In genomic region chr18:35571138-35571537, GRCh38 we compare ENCODE assay signal across 1 cellular context.
TF ChIP-seq lines count a peak whose summit lies in the region.

No MANE protein-coding gene starts in this region.

TF ChIP-seq in GM23338, 12 proteins besides CTCF, POLR2A, EP300 and RAD21 (continued from another document):
- TF ChIP-seq, protein P1, sequence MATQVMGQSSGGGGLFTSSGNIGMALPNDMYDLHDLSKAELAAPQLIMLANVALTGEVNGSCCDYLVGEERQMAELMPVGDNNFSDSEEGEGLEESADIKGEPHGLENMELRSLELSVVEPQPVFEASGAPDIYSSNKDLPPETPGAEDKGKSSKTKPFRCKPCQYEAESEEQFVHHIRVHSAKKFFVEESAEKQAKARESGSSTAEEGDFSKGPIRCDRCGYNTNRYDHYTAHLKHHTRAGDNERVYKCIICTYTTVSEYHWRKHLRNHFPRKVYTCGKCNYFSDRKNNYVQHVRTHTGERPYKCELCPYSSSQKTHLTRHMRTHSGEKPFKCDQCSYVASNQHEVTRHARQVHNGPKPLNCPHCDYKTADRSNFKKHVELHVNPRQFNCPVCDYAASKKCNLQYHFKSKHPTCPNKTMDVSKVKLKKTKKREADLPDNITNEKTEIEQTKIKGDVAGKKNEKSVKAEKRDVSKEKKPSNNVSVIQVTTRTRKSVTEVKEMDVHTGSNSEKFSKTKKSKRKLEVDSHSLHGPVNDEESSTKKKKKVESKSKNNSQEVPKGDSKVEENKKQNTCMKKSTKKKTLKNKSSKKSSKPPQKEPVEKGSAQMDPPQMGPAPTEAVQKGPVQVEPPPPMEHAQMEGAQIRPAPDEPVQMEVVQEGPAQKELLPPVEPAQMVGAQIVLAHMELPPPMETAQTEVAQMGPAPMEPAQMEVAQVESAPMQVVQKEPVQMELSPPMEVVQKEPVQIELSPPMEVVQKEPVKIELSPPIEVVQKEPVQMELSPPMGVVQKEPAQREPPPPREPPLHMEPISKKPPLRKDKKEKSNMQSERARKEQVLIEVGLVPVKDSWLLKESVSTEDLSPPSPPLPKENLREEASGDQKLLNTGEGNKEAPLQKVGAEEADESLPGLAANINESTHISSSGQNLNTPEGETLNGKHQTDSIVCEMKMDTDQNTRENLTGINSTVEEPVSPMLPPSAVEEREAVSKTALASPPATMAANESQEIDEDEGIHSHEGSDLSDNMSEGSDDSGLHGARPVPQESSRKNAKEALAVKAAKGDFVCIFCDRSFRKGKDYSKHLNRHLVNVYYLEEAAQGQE (IDR thresholded peaks at IDR 0.05; ENCODE audit: unreplicated experiment), result no peak
- TF ChIP-seq STAT1 (IDR thresholded peaks at IDR 0.05; ENCODE audit: unreplicated experiment) (no peak), ZNF331 (CRISPR knock-in tag; IDR thresholded peaks at IDR 0.05; ENCODE audit: low read depth) (no peak), CREB1 (CRISPR knock-in tag; IDR thresholded peaks at IDR 0.05; ENCODE audit: low read depth) (no peak), ZNF114 (CRISPR knock-in tag; IDR thresholded peaks at IDR 0.05) (no peak), EZH2phosphoT487 (IDR thresholded peaks at IDR 0.05; ENCODE audit: unreplicated experiment) (no peak)
- TF ChIP-seq, protein P2, sequence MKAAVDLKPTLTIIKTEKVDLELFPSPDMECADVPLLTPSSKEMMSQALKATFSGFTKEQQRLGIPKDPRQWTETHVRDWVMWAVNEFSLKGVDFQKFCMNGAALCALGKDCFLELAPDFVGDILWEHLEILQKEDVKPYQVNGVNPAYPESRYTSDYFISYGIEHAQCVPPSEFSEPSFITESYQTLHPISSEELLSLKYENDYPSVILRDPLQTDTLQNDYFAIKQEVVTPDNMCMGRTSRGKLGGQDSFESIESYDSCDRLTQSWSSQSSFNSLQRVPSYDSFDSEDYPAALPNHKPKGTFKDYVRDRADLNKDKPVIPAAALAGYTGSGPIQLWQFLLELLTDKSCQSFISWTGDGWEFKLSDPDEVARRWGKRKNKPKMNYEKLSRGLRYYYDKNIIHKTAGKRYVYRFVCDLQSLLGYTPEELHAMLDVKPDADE (IDR thresholded peaks at IDR 0.05), result no peak
